In genomic region chr6:113381957-113382356, GRCh38 we compare ENCODE assay signal across 8 cellular contexts.
DNase-seq lines count a peak whose midpoint lies in the region; ATAC-seq, FAIRE-seq and TF ChIP-seq lines count a peak whose summit lies in the region.

No MANE protein-coding gene starts in this region.

- DNase-seq in GM12891 (ENCODE audit: insufficient read length, low spot score) (peak; percentile 5), HT-29 (ENCODE audit: low spot score) (peak; percentile 31), skeletal muscle cell (ENCODE audit: low read depth) (peak; percentile 71), OCI-M2 (lab: John Stamatoyannopoulos, UW; ENCODE audit: unreplicated experiment) (no peak), GDM1 (lab: John Stamatoyannopoulos, UW) (no peak)
- DNase-seq in activated effector memory CD4-positive, alpha-beta T cell treated with Interleukin-2 at 50 U/mL for 16 hours: no peak

- peak; percentile 92 for FAIRE-seq in GM12891 (lab: Jason Lieb, UNC)

- ATAC-seq in GM21529 (IDR thresholded peaks at IDR 0.05; ENCODE audit: unreplicated experiment): peak; percentile 90
- peak; percentile 75 for ATAC-seq in SK-N-SH treated with all-trans-retinoic acid at 6 μM for 48 hours

- TF ChIP-seq POLR2A in GM12891 (IDR thresholded peaks at IDR 0.05; ENCODE audit: low read depth, low read length): no peak

- no peak overlapping the region for H3K4me3 ChIP-seq in skeletal muscle cell (ENCODE audit: low read depth, low read length)

TF ChIP-seq in GM12891, 5 proteins besides CTCF, POLR2A, EP300 and RAD21:
- no peak for TF ChIP-seq PAX5 (IDR thresholded peaks at IDR 0.05; ENCODE audit: insufficient read depth, low read length, severe bottlenecking)
- TF ChIP-seq SPI1 (IDR thresholded peaks at IDR 0.05; ENCODE audit: low read depth, low read length): peak; percentile 96
TF ChIP-seq in GM12891: peak in this region for 1.

TF ChIP-seq in SK-N-SH treated with all-trans-retinoic acid at 6 μM for 48 hours, 23 proteins besides CTCF, POLR2A, EP300 and RAD21:
- TF ChIP-seq TOX (CRISPR knock-in tag; IDR thresholded peaks at IDR 0.05; ENCODE audit: borderline replicate concordance) (peak; percentile 48), SNAI2 (CRISPR knock-in tag; IDR thresholded peaks at IDR 0.05) (no peak), GLIS3 (CRISPR knock-in tag; IDR thresholded peaks at IDR 0.05) (no peak), ISL1 (CRISPR knock-in tag; IDR thresholded peaks at IDR 0.05) (peak; percentile 83), ZFP30 (CRISPR knock-in tag; IDR thresholded peaks at IDR 0.05) (no peak), TCF4 (CRISPR knock-in tag; IDR thresholded peaks at IDR 0.05; ENCODE audit: borderline replicate concordance) (peak; percentile 81)
- TF ChIP-seq, protein P1, sequence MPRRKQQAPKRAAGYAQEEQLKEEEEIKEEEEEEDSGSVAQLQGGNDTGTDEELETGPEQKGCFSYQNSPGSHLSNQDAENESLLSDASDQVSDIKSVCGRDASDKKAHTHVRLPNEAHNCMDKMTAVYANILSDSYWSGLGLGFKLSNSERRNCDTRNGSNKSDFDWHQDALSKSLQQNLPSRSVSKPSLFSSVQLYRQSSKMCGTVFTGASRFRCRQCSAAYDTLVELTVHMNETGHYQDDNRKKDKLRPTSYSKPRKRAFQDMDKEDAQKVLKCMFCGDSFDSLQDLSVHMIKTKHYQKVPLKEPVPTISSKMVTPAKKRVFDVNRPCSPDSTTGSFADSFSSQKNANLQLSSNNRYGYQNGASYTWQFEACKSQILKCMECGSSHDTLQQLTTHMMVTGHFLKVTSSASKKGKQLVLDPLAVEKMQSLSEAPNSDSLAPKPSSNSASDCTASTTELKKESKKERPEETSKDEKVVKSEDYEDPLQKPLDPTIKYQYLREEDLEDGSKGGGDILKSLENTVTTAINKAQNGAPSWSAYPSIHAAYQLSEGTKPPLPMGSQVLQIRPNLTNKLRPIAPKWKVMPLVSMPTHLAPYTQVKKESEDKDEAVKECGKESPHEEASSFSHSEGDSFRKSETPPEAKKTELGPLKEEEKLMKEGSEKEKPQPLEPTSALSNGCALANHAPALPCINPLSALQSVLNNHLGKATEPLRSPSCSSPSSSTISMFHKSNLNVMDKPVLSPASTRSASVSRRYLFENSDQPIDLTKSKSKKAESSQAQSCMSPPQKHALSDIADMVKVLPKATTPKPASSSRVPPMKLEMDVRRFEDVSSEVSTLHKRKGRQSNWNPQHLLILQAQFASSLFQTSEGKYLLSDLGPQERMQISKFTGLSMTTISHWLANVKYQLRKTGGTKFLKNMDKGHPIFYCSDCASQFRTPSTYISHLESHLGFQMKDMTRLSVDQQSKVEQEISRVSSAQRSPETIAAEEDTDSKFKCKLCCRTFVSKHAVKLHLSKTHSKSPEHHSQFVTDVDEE (CRISPR knock-in tag; IDR thresholded peaks at IDR 0.05): no peak
- TF ChIP-seq, protein P2, sequence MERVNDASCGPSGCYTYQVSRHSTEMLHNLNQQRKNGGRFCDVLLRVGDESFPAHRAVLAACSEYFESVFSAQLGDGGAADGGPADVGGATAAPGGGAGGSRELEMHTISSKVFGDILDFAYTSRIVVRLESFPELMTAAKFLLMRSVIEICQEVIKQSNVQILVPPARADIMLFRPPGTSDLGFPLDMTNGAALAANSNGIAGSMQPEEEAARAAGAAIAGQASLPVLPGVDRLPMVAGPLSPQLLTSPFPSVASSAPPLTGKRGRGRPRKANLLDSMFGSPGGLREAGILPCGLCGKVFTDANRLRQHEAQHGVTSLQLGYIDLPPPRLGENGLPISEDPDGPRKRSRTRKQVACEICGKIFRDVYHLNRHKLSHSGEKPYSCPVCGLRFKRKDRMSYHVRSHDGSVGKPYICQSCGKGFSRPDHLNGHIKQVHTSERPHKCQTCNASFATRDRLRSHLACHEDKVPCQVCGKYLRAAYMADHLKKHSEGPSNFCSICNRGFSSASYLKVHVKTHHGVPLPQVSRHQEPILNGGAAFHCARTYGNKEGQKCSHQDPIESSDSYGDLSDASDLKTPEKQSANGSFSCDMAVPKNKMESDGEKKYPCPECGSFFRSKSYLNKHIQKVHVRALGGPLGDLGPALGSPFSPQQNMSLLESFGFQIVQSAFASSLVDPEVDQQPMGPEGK (CRISPR knock-in tag; IDR thresholded peaks at IDR 0.05; ENCODE audit: borderline replicate concordance): peak; percentile 34; the same call in 1 of the 2 replicates

Comparison
In these comparisons a context has a peak if more than half of its experiments do, and no peak if none do; other contexts are left out.
1. DNase-seq: peak in GM12891 (single experiment), HT-29 (single experiment) and skeletal muscle cell (single experiment); none in activated effector memory CD4-positive, alpha-beta T cell treated with Interleukin-2 at 50 U/mL for 16 hours (single experiment), OCI-M2 (single experiment) and GDM1 (single experiment).